ENCODE assay signal across 12 cellular contexts in genomic region chr2:144198116-144198515, GRCh38.
DNase-seq lines count a peak whose midpoint lies in the region; ATAC-seq and TF ChIP-seq lines count a peak whose summit lies in the region.
"Had no signal": no experiment of that assay in that cellular context is flagged by ENCODE, and none has a peak within 500 bp of the region (broad histone marks: within the 10 kb centered on the region; RNA-seq: fewer than 3 reads in every experiment).

No MANE protein-coding gene starts in this region.

- H3K9me2 ChIP-seq in PC-3 (replicated peaks; ENCODE audit: low read length), result no peaks in the 10 kb centered on the region

- TF ChIP-seq POLR2A in tibial nerve (IDR thresholded peaks at IDR 0.05), result no peak

- WGBS in tibial nerve, 2 donors, result 59 to 60% methylated on average over 3 of the region's 3 CpGs

- TF ChIP-seq CTCF in PC-3 (conservative IDR thresholded peaks at IDR 0.05; ENCODE audit: low read depth, low read length), result no peak
- no peak for TF ChIP-seq CTCF in epithelial cell of proximal tubule (conservative IDR thresholded peaks at IDR 0.05; ENCODE audit: low read depth, low read length)
- no peak for TF ChIP-seq CTCF in tibial nerve (IDR thresholded peaks at IDR 0.05)

- H3K27ac ChIP-seq in PC-3 (ENCODE audit: low read length) (no peak overlapping the region), tibial nerve (no peak overlapping the region)
- H3K27ac ChIP-seq: BLaER1, esophagus squamous epithelium, SJSA1 had no signal

- no peak overlapping the region for H3K9ac ChIP-seq in PC-3 (ENCODE audit: low read length)
- H3K9ac ChIP-seq: BLaER1 had no signal

- no TSS peak for BruUV-seq in PC-3 (replicated peaks; lab: Mats Ljungman, UMichigan)

- intact Hi-C loops in activated naive CD4-positive, alpha-beta T cell treated with anti-CD3 and anti-CD28 coated beads for 36 hours (cut with micrococcal nuclease), result loop anchor here (1.0 to 5.0 kb wide), 10 partner anchors 15 to 1081 kb away; no protein-coding TSS in a partner anchor
- intact Hi-C loops in PC-3 (cut with micrococcal nuclease), result no loop called here

- H3K27me3 Mint-ChIP-seq in activated naive CD4-positive, alpha-beta T cell treated with anti-CD3 and anti-CD28 coated beads for 36 hours (ENCODE audit: low read depth), result no peaks in the 10 kb centered on the region

- POLR2A ChIA-PET in PC-3 (lab: Charles Lee; ENCODE audit: unreplicated experiment), result interaction anchor here (0.5 kb wide), 1 partner anchor 514 kb away, joined by 4 read pairs; no protein-coding TSS in a partner anchor

- peak overlapping the region; percentile 86 for H3K27ac Mint-ChIP-seq in activated naive CD4-positive, alpha-beta T cell treated with anti-CD3 and anti-CD28 coated beads for 36 hours

- no peaks in the 10 kb centered on the region for H3K79me2 ChIP-seq in PC-3 (ENCODE audit: low read length)

- ATAC-seq in PC-3, result no peak
- ATAC-seq in HG03039 (IDR thresholded peaks at IDR 0.05; ENCODE audit: unreplicated experiment), result no peak
- ATAC-seq in GM18502 (IDR thresholded peaks at IDR 0.05; ENCODE audit: poor library complexity, unreplicated experiment), result no peak

- peak overlapping the region; percentile 30 for H2AFZ ChIP-seq in PC-3 (ENCODE audit: low read length)

- H3K27me3 ChIP-seq in PC-3 (ENCODE audit: low read length), result no peaks in the 10 kb centered on the region
- no peaks in the 10 kb centered on the region for H3K27me3 ChIP-seq in tibial nerve
- H3K27me3 ChIP-seq: BLaER1, esophagus squamous epithelium, SJSA1 had no signal

- H3K4me2 ChIP-seq in PC-3 (ENCODE audit: low read length), result no peak overlapping the region
- H3K4me2 ChIP-seq: BLaER1 had no signal

- no peaks in the 10 kb centered on the region for H3K36me3 ChIP-seq in PC-3 (ENCODE audit: low read depth, low read length)
- peaks cover 0 to 6% (median 0%) of the 10 kb centered on the region in 3 donors for H3K36me3 ChIP-seq in tibial nerve
- H3K36me3 ChIP-seq: BLaER1, esophagus squamous epithelium, SJSA1 had no signal

- CTCF ChIA-PET in activated naive CD4-positive, alpha-beta T cell treated with anti-CD3 and anti-CD28 coated beads for 36 hours (lab: Charles Lee), result interaction anchor here (0.6 to 1.1 kb wide), 2 partner anchors 14 to 151 kb away, joined by 5 read pairs; no protein-coding TSS in a partner anchor
- CTCF ChIA-PET in PC-3 (lab: Charles Lee), result interaction anchor here (0.6 kb wide), 1 partner anchor 1233 kb away, joined by 6 read pairs; no protein-coding TSS in a partner anchor

- H3K9me3 ChIP-seq in PC-3 (ENCODE audit: low read length) (no peaks in the 10 kb centered on the region), tibial nerve (no peaks in the 10 kb centered on the region)
- H3K9me3 ChIP-seq: BLaER1, esophagus squamous epithelium, SJSA1 had no signal

- H4K20me1 ChIP-seq in PC-3 (ENCODE audit: low read length), result no peaks in the 10 kb centered on the region
- H4K20me1 ChIP-seq: BLaER1 had no signal

- H3K4me3 ChIP-seq in PC-3 (ENCODE audit: low read length) (no peak overlapping the region), epithelial cell of proximal tubule (ENCODE audit: low read depth, low read length) (no peak overlapping the region), tibial nerve (no peak overlapping the region)
- H3K4me3 ChIP-seq: BLaER1, esophagus squamous epithelium, SJSA1 had no signal

- H3F3A ChIP-seq in PC-3 (ENCODE audit: low read length, unreplicated experiment), result no peaks in the 10 kb centered on the region

- H3K4me1 Mint-ChIP-seq in activated naive CD4-positive, alpha-beta T cell treated with anti-CD3 and anti-CD28 coated beads for 36 hours (ENCODE audit: low read depth), result peaks cover 65% of the 10 kb centered on the region

- peaks cover 14% of the 10 kb centered on the region for H3K4me1 ChIP-seq in PC-3 (ENCODE audit: insufficient read depth, low read length)
- peaks cover 0 to 11% (median 0%) of the 10 kb centered on the region in 4 donors for H3K4me1 ChIP-seq in tibial nerve
- H3K4me1 ChIP-seq: BLaER1, esophagus squamous epithelium, SJSA1 had no signal

- peak; percentile 17 for DNase-seq in activated naive CD4-positive, alpha-beta T cell treated with anti-CD3 and anti-CD28 coated beads for 36 hours
- DNase-seq in activated naive CD4-positive, alpha-beta T cell (lab: John Stamatoyannopoulos, UW), result no peak
- peak; percentile 44 for DNase-seq in PC-3
- peak; percentile 79 for DNase-seq in epithelial cell of proximal tubule (ENCODE audit: low read depth)
- DNase-seq in renal cortical epithelial cell (ENCODE audit: low read depth), result peak; percentile 81
- no peak for DNase-seq in tibial nerve (ENCODE audit: low spot score in 2 of 2)
- DNase-seq: esophagus squamous epithelium, NCI-H1092 had no signal

- H3K9me3 Mint-ChIP-seq in activated naive CD4-positive, alpha-beta T cell treated with anti-CD3 and anti-CD28 coated beads for 36 hours, result no peaks in the 10 kb centered on the region

- H3K36me3 Mint-ChIP-seq in activated naive CD4-positive, alpha-beta T cell treated with anti-CD3 and anti-CD28 coated beads for 36 hours (ENCODE audit: low read depth), result peaks cover 3% of the 10 kb centered on the region

- TF ChIP-seq EP300 in tibial nerve (IDR thresholded peaks at IDR 0.05), result peak in 1 of 2 donors; percentile 50

- no peak overlapping the region for H3K4me3 Mint-ChIP-seq in activated naive CD4-positive, alpha-beta T cell treated with anti-CD3 and anti-CD28 coated beads for 36 hours

Comparison
In these comparisons a context has a peak if more than half of its experiments do, and no peak if none do; other contexts are left out.
1. DNase-seq: peak in activated naive CD4-positive, alpha-beta T cell treated with anti-CD3 and anti-CD28 coated beads for 36 hours (single experiment), PC-3 (single experiment), epithelial cell of proximal tubule (single experiment) and renal cortical epithelial cell (single experiment); none in activated naive CD4-positive, alpha-beta T cell (0 of 4) and tibial nerve (0 of 2).